In the genomic region with DNA sequence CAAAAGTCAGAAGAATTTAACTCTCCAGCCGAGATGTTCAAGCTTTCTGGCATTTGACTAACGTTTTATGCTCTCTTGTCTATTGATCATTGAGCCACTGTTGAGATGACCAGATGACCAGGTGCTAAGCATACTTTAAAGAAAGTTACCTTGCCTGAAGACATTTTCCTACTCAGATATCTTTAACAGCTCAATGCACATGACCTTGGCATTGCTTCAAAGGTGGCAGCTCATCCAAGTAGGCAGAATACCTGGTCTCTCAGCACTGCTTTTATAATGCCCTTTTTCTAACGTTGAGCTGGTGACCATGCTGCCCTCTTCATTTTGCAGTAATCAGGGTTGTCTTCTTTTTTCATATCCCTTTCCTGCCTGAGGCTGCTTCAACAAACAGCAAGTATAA, we compare ENCODE assay signal across 19 cellular contexts.
DNase-seq lines count a peak whose midpoint lies in the region; ATAC-seq and TF ChIP-seq lines count a peak whose summit lies in the region.
"Had no signal": no experiment of that assay in that cellular context is flagged by ENCODE, and none has a peak within 500 bp of the region (broad histone marks: within the 10 kb centered on the region; RNA-seq: fewer than 3 reads in every experiment).

No MANE protein-coding gene starts in this region.

- intact Hi-C loops in PC-3 (cut with micrococcal nuclease) = no loop called here
- intact Hi-C loops in uterus (cut with DNase I; ENCODE audit: low total_unique reads) = no loop called here

- no peaks in the 10 kb centered on the region for H3K9me3 Mint-ChIP-seq in nephron
- H3K9me3 Mint-ChIP-seq: CD8-positive, alpha-beta T cell had no signal

- no peak overlapping the region for H3K9ac ChIP-seq in PC-3 (ENCODE audit: low read length)
- H3K9ac ChIP-seq: BLaER1 treated with 17β-estradiol and CSF1 and Interleukin-3, amounts not matched to agents 10 nM and 100 nM had no signal

- no peak overlapping the region for H3K4me3 Mint-ChIP-seq in nephron
- H3K4me3 Mint-ChIP-seq: CD8-positive, alpha-beta T cell had no signal

- CTCF ChIA-PET in PC-3 (lab: Charles Lee) = no interaction called here

- DNase-seq in NCI-H2196 (lab: John Stamatoyannopoulos, UW; ENCODE audit: unreplicated experiment) (peak; percentile 46), NCI-H2196 treated with DMSO at 0.1 percent for 48 hours (lab: John Stamatoyannopoulos, UW; ENCODE audit: unreplicated experiment) (no peak), PC-3 (peak; percentile 28), uterus (no peak), NCI-H2029 (lab: John Stamatoyannopoulos, UW) (no peak), BE2C (no peak), DMS 273 treated with DMSO at 0.1 percent for 48 hours (lab: John Stamatoyannopoulos, UW) (no peak)
- DNase-seq: Calu3; CD8-positive, alpha-beta T cell; DMS79; KG1; MV-4-11; NCI-H1417; NCI-H1930; NCI-H2171 treated with DMSO at 0.1 percent for 48 hours; NCI-H748 treated with DMSO at 0.1 percent for 48 hours had no signal

- H3K27ac Mint-ChIP-seq in nephron = peak overlapping the region; percentile 78 to 99 (median 94)
- H3K27ac Mint-ChIP-seq: CD8-positive, alpha-beta T cell had no signal

- peaks cover 87% of the 10 kb centered on the region for H3K4me1 Mint-ChIP-seq in nephron

- H3K4me1 ChIP-seq in PC-3 (ENCODE audit: insufficient read depth, low read length) (peaks cover 68% of the 10 kb centered on the region), uterus (peaks cover 6 to 12% of the 10 kb centered on the region in 2 donors), BE2C (no peaks in the 10 kb centered on the region)

- H3K4me3 ChIP-seq in PC-3 (ENCODE audit: low read length) (no peak overlapping the region), uterus (no peak overlapping the region), BE2C (ENCODE audit: low read depth, low read length) (no peak overlapping the region)
- H3K4me3 ChIP-seq: BLaER1 treated with 17β-estradiol and CSF1 and Interleukin-3, amounts not matched to agents 10 nM and 100 nM had no signal

- no peaks in the 10 kb centered on the region for H3K27me3 ChIP-seq in PC-3 (ENCODE audit: low read length)
- H3K27me3 ChIP-seq in uterus = no peaks in the 10 kb centered on the region
- peaks cover 22% of the 10 kb centered on the region for H3K27me3 ChIP-seq in BE2C
- H3K27me3 ChIP-seq: BLaER1 treated with 17β-estradiol and CSF1 and Interleukin-3, amounts not matched to agents 10 nM and 100 nM had no signal

- peaks cover 6% of the 10 kb centered on the region for H3F3A ChIP-seq in PC-3 (ENCODE audit: low read length, unreplicated experiment)

- H3K27ac ChIP-seq in PC-3 (ENCODE audit: low read length) (peak overlapping the region; percentile 54), uterus (peak overlapping the region; percentile 80 to 86)
- H3K27ac ChIP-seq: BLaER1 treated with 17β-estradiol and CSF1 and Interleukin-3, amounts not matched to agents 10 nM and 100 nM; RWPE1 had no signal

- no peak overlapping the region for H2AFZ ChIP-seq in PC-3 (ENCODE audit: low read length)

- no peaks in the 10 kb centered on the region for H3K9me3 ChIP-seq in PC-3 (ENCODE audit: low read length)
- H3K9me3 ChIP-seq in uterus = no peaks in the 10 kb centered on the region
- no peaks in the 10 kb centered on the region for H3K9me3 ChIP-seq in BE2C
- H3K9me3 ChIP-seq: BLaER1 treated with 17β-estradiol and CSF1 and Interleukin-3, amounts not matched to agents 10 nM and 100 nM had no signal

- no peaks in the 10 kb centered on the region for H3K36me3 Mint-ChIP-seq in nephron (ENCODE audit: low read depth)
- H3K36me3 Mint-ChIP-seq: CD8-positive, alpha-beta T cell had no signal

- H3K36me3 ChIP-seq in PC-3 (ENCODE audit: low read depth, low read length) (no peaks in the 10 kb centered on the region), uterus (no peaks in the 10 kb centered on the region), BE2C (no peaks in the 10 kb centered on the region)
- H3K36me3 ChIP-seq: BLaER1 treated with 17β-estradiol and CSF1 and Interleukin-3, amounts not matched to agents 10 nM and 100 nM had no signal

- no peak for TF ChIP-seq CTCF in PC-3 (conservative IDR thresholded peaks at IDR 0.05; ENCODE audit: low read depth, low read length)
- no peak for TF ChIP-seq CTCF in nephron (IDR thresholded peaks at IDR 0.05; ENCODE audit: unreplicated experiment in 3 of 3)
- TF ChIP-seq CTCF in uterus (IDR thresholded peaks at IDR 0.05) = no peak
- TF ChIP-seq CTCF in BE2C (IDR thresholded peaks at IDR 0.05; ENCODE audit: low read depth, low read length) = no peak

- BruUV-seq in PC-3 (replicated peaks; lab: Mats Ljungman, UMichigan) = no TSS peak

- H3K9me2 ChIP-seq in PC-3 (replicated peaks; ENCODE audit: low read length) = no peaks in the 10 kb centered on the region

- TF ChIP-seq POLR2A in uterus (IDR thresholded peaks at IDR 0.05) = no peak

- no peaks in the 10 kb centered on the region for H3K79me2 ChIP-seq in PC-3 (ENCODE audit: low read length)

- no peaks in the 10 kb centered on the region for H3K27me3 Mint-ChIP-seq in nephron (ENCODE audit: low read depth)

- H3K4me2 ChIP-seq in PC-3 (ENCODE audit: low read length) = peak overlapping the region; percentile 19
- H3K4me2 ChIP-seq: BLaER1 treated with 17β-estradiol and CSF1 and Interleukin-3, amounts not matched to agents 10 nM and 100 nM had no signal

- ATAC-seq in PC-3 = peak; percentile 2; the same call in 1 of the 2 replicates
- ATAC-seq: CD8-positive, alpha-beta T cell had no signal

- POLR2A ChIA-PET in PC-3 (lab: Charles Lee; ENCODE audit: unreplicated experiment) = interaction anchor here (0.6 kb wide), 3 partner anchors 34 to 90 kb away, joined by 3 to 8 read pairs (median 4); no protein-coding TSS in a partner anchor

- H4K20me1 ChIP-seq in PC-3 (ENCODE audit: low read length) = no peaks in the 10 kb centered on the region
- H4K20me1 ChIP-seq: BLaER1 treated with 17β-estradiol and CSF1 and Interleukin-3, amounts not matched to agents 10 nM and 100 nM had no signal

Comparison
In these comparisons a context has a peak if more than half of its experiments do, and no peak if none do; other contexts are left out.
1. DNase-seq: peak in NCI-H2196 (single experiment) and PC-3 (single experiment); none in NCI-H2196 treated with DMSO at 0.1 percent for 48 hours (single experiment), uterus (0 of 2), NCI-H2029 (single experiment), BE2C (single experiment) and DMS 273 treated with DMSO at 0.1 percent for 48 hours (single experiment).